8 cellular contexts compared by ENCODE assay signal in the genomic region with DNA sequence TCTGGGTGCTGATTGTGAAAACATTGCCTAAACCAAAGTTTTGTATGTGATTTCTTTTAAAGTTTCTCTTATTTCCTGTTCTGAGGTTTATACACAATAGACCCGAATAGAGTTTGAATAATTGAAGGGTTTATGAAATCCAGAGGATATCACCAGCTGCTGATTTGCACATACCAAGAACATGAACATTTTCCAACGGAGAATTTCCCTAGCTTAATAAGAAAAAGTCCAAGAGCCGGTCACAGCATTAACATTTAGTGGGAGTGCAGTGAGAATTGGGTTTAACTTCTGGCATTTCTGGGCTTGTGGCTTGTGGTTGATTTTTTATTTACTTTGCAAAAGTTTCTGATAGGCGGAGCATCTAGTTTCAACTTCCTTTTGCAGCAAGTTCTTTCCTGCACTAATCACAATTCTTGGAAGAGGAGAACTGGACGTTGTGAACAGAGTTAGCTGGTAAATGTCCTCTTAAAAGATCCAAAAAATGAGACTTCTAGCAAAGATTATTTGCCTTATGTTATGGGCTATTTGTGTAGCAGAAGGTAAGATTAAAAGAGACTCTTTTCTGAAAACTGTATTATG. TPM values are rescaled to one million over a fixed set of nuclear protein-coding genes. Genes with fewer than 3 reads are reported as not detected.
DNase-seq lines count a peak whose midpoint lies in the region; ATAC-seq and TF ChIP-seq lines count a peak whose summit lies in the region.

A gene (plus strand): TSS at position 407 of the 579 bp plus-strand sequence. CDS start 75 bp downstream, at position 482.

- TF ChIP-seq POLR2A in upper lobe of left lung (IDR thresholded peaks at IDR 0.05), result peak in 1 of 4 donors; percentile 62

- H3K9me3 Mint-ChIP-seq in activated CD4-positive, alpha-beta T cell treated with anti-CD3 and anti-CD28 coated beads for 36 hours (ENCODE audit: low read depth), result no peaks in the 10 kb centered on the region

- H3K27me3 ChIP-seq in ascending aorta, result no peaks in the 10 kb centered on the region
- no peaks in the 10 kb centered on the region for H3K27me3 ChIP-seq in kidney epithelial cell (ENCODE audit: control insufficient read depth, insufficient read depth, low read length)
- no peaks in the 10 kb centered on the region for H3K27me3 ChIP-seq in upper lobe of left lung
- H3K27me3 ChIP-seq in mesendoderm (ENCODE audit: insufficient read depth, low read length, poor library complexity), result no peaks in the 10 kb centered on the region
- H3K27me3 ChIP-seq in WERI-Rb-1 (ENCODE audit: insufficient read depth, low read depth, severe bottlenecking), result no peaks in the 10 kb centered on the region

- H3K27ac Mint-ChIP-seq in activated CD4-positive, alpha-beta T cell treated with anti-CD3 and anti-CD28 coated beads for 36 hours, result peak within 1 kb of the TSS; percentile 32

- H3K4me2 ChIP-seq in mesendoderm (ENCODE audit: low read length), result no peak within 1 kb of the TSS

- H4K8ac ChIP-seq in mesendoderm (ENCODE audit: low read depth, low read length), result no peak within 1 kb of the TSS

- no peak within 1 kb of the TSS for H4K5ac ChIP-seq in mesendoderm (ENCODE audit: low read length)

- no peak within 1 kb of the TSS for H2BK15ac ChIP-seq in mesendoderm (replicated peaks; ENCODE audit: low read depth)

- H3K27me3 Mint-ChIP-seq in activated CD4-positive, alpha-beta T cell treated with anti-CD3 and anti-CD28 coated beads for 36 hours, result no peaks in the 10 kb centered on the region

- no peak within 1 kb of the TSS for H2BK5ac ChIP-seq in mesendoderm (ENCODE audit: low read length)

- peak within 1 kb of the TSS in 1 of 2 donors; percentile 29 for H3K27ac ChIP-seq in ascending aorta
- peak within 1 kb of the TSS; percentile 2 to 61 (median 27) for H3K27ac ChIP-seq in upper lobe of left lung
- no peak within 1 kb of the TSS for H3K27ac ChIP-seq in mesendoderm (ENCODE audit: low read depth, low read length)
- H3K27ac ChIP-seq in WERI-Rb-1, result no peak within 1 kb of the TSS

- H3K23ac ChIP-seq in mesendoderm (ENCODE audit: low read length), result no peak within 1 kb of the TSS

- no peaks in the 10 kb centered on the region for H3K36me3 Mint-ChIP-seq in activated CD4-positive, alpha-beta T cell treated with anti-CD3 and anti-CD28 coated beads for 36 hours (ENCODE audit: low read depth)

- H3K79me1 ChIP-seq in mesendoderm (ENCODE audit: low read length), result no peaks in the 10 kb centered on the region

- no peak within 1 kb of the TSS for H2AK5ac ChIP-seq in mesendoderm (ENCODE audit: low read length)

- POLR2A ChIA-PET in activated CD4-positive, alpha-beta T cell treated with anti-CD3 and anti-CD28 coated beads for 36 hours (lab: Charles Lee), result no interaction called here

- TF ChIP-seq CTCF in ascending aorta (IDR thresholded peaks at IDR 0.05) (no peak), kidney epithelial cell (IDR thresholded peaks at IDR 0.05; ENCODE audit: insufficient read depth, low read length, poor library complexity, severe bottlenecking) (no peak), upper lobe of left lung (IDR thresholded peaks at IDR 0.05) (no peak), WERI-Rb-1 (IDR thresholded peaks at IDR 0.05; ENCODE audit: low read depth, low read length) (no peak)

- H3K4me1 ChIP-seq in ascending aorta (no peaks in the 10 kb centered on the region), upper lobe of left lung (no peaks in the 10 kb centered on the region), mesendoderm (ENCODE audit: control insufficient read depth, low read depth, low read length) (no peaks in the 10 kb centered on the region)

- H3K79me2 ChIP-seq in mesendoderm (ENCODE audit: control insufficient read depth, insufficient read depth, low read length), result no peaks in the 10 kb centered on the region

- no peaks in the 10 kb centered on the region for H3K9me3 ChIP-seq in ascending aorta
- no peaks in the 10 kb centered on the region for H3K9me3 ChIP-seq in upper lobe of left lung
- H3K9me3 ChIP-seq in WERI-Rb-1 (ENCODE audit: severe bottlenecking), result no peaks in the 10 kb centered on the region

- CTCF ChIA-PET in activated CD4-positive, alpha-beta T cell treated with anti-CD3 and anti-CD28 coated beads for 36 hours (lab: Charles Lee), result interaction anchor here (1.0 kb wide), 1 partner anchor 503 kb away, joined by 3 read pairs; no protein-coding TSS in a partner anchor

- H3K4me1 Mint-ChIP-seq in activated CD4-positive, alpha-beta T cell treated with anti-CD3 and anti-CD28 coated beads for 36 hours, result peaks cover 18% of the 10 kb centered on the region

- H3K56ac ChIP-seq in mesendoderm (ENCODE audit: low read length), result no peak within 1 kb of the TSS

- peak within 1 kb of the TSS; percentile 9 for H3K4me3 Mint-ChIP-seq in activated CD4-positive, alpha-beta T cell treated with anti-CD3 and anti-CD28 coated beads for 36 hours

- no peak for DNase-seq in activated CD4-positive, alpha-beta T cell treated with anti-CD3 and anti-CD28 coated beads for 36 hours
- DNase-seq in activated CD4-positive, alpha-beta T cell treated with anti-CD3 and anti-CD28 coated beads for 1 hour, result no peak
- DNase-seq in ascending aorta (ENCODE audit: low spot score in 2 of 2), result no peak
- peak; percentile 41 for DNase-seq in kidney epithelial cell (ENCODE audit: low read depth)
- DNase-seq in upper lobe of left lung, result no peak
- no peak for DNase-seq in NCI-H2081 (lab: John Stamatoyannopoulos, UW)
- DNase-seq in mesendoderm, result no peak
- DNase-seq in WERI-Rb-1, result no peak

- no peak for TF ChIP-seq EP300 in upper lobe of left lung (IDR thresholded peaks at IDR 0.05)

- H2BK120ac ChIP-seq in mesendoderm (ENCODE audit: low read depth, low read length), result no peak within 1 kb of the TSS

- no peak within 1 kb of the TSS for H3K18ac ChIP-seq in mesendoderm (ENCODE audit: low read length)

- H3K4ac ChIP-seq in mesendoderm (ENCODE audit: low read depth, low read length), result no peak within 1 kb of the TSS

- ATAC-seq in activated CD4-positive, alpha-beta T cell treated with anti-CD3 and anti-CD28 coated beads for 36 hours, result no peak
- peak in 1 of 2 donors; percentile 81 for ATAC-seq in upper lobe of left lung (ENCODE audit: low FRiP score in 2 of 2)

- H3K9ac ChIP-seq in mesendoderm (ENCODE audit: low read length), result no peak within 1 kb of the TSS

- H3K36me3 ChIP-seq in ascending aorta (no peaks in the 10 kb centered on the region), kidney epithelial cell (ENCODE audit: control insufficient read depth, insufficient read depth, low read length) (no peaks in the 10 kb centered on the region), upper lobe of left lung (no peaks in the 10 kb centered on the region), mesendoderm (ENCODE audit: control insufficient read depth, insufficient read depth, low read length) (no peaks in the 10 kb centered on the region), WERI-Rb-1 (no peaks in the 10 kb centered on the region)

- intact Hi-C loops in activated CD4-positive, alpha-beta T cell treated with anti-CD3 and anti-CD28 coated beads for 36 hours (cut with DNase I, micrococcal nuclease), result no loop called here
- intact Hi-C loops in ascending aorta (cut with DNase I), result no loop called here

- 9 to 12% methylated on average over 5 of the region's 5 CpGs for WGBS in upper lobe of left lung, 2 donors
- WGBS in mesendoderm (ENCODE audit: extremely low coverage, insufficient coverage, low lambda C conversion rate), result no CpG with 5 or more reads among the region's 5 CpGs

- H3K4me3 ChIP-seq in ascending aorta (peak within 1 kb of the TSS; percentile 40 to 42), kidney epithelial cell (ENCODE audit: low read depth, low read length) (peak within 1 kb of the TSS; percentile 33), upper lobe of left lung (peak within 1 kb of the TSS in 3 of 4 donors; percentile 23 to 36 (median 35)), mesendoderm (ENCODE audit: low read length) (no peak within 1 kb of the TSS), WERI-Rb-1 (ENCODE audit: low read depth, low read length) (no peak within 1 kb of the TSS)

RNA-seq across cellular contexts. Expression of the gene that starts here (rescaled TPM):
- 1 to 10 TPM; 1.4 to 1.5 TPM for total RNA-seq in activated CD4-positive, alpha-beta T cell treated with anti-CD3 and anti-CD28 coated beads for 36 hours
- 108 TPM for total RNA-seq in ascending aorta
- total RNA-seq in kidney epithelial cell, result 0.58 and 0.89 TPM in 2 replicates
- total RNA-seq in upper lobe of left lung, result 10 to 100 TPM; 34.4 to 97.5 (median 44.9) TPM
- polyA plus RNA-seq in mesendoderm (2013, experiment 1 of 2), result 0.01 TPM
- polyA plus RNA-seq in mesendoderm (2013, experiment 2 of 2), result not detected

Comparison
In these comparisons a context has a peak if more than half of its experiments do, and no peak if none do; other contexts are left out.
1. RNA of the gene that starts here (total RNA-seq): 108 TPM in ascending aorta (single experiment) and 34.4 to 97.5 TPM in upper lobe of left lung; 1.4 to 1.5 TPM in activated CD4-positive, alpha-beta T cell treated with anti-CD3 and anti-CD28 coated beads for 36 hours and 0.58 to 0.89 TPM in kidney epithelial cell; every median in the first group is over 10 times any median in the second.
2. Peak in DNase-seq and H3K4me3 ChIP-seq in kidney epithelial cell; RNA of the gene not detected or under 1 TPM.
3. H3K27ac ChIP-seq: peak in upper lobe of left lung (4 of 4); none in mesendoderm (single experiment) and WERI-Rb-1 (single experiment).
4. H3K4me3 ChIP-seq: peak in ascending aorta (2 of 2) and upper lobe of left lung (3 of 4); none in mesendoderm (single experiment) and WERI-Rb-1 (single experiment).